In the genomic region with DNA sequence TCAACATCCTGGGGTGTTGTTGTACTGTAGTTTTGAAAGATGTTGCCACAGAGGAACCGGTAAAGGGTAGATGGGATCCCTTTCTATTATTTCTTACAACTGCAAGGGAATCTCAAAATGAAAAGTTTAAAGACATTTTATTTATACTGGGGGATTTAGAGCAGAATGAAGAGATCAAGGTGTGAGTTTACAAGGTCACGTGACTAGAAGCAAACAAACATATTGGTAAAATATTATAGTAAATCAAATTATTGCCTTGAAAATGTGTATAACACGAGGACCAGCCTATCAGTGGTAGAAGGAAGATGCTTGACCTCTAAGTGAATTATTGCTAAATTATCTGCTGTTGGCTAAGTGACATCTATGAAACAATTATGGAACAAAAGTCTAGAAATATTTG, we compare ENCODE assay signal across 9 cellular contexts.
"Had no signal": no experiment of that assay in that cellular context is flagged by ENCODE, and none has a peak within 500 bp of the region (broad histone marks: within the 10 kb centered on the region; RNA-seq: fewer than 3 reads in every experiment).

No MANE protein-coding gene starts in this region.

- H3K4me3 ChIP-seq: GM23248, HAP-1 had no signal

- H3K9ac ChIP-seq: GM23248, KMS-11 had no signal

- H2AFZ ChIP-seq: GM23248 had no signal

- DNase-seq: GM23248, GOT3, H7, HFFc6, IMR-90, KBM-7 had no signal

- H3K36me3 ChIP-seq: HAP-1 had no signal

- H3K9me3 ChIP-seq: HAP-1 had no signal

- H3K27ac ChIP-seq: GM23248, HL-60, KMS-11 had no signal

- H3K4me3 Mint-ChIP-seq: HFFc6 had no signal

- H3K27ac Mint-ChIP-seq: HFFc6 had no signal

- H3K4me2 ChIP-seq: KMS-11 had no signal

- H3K4me1 ChIP-seq: HAP-1 had no signal
